ENCODE assay signal across 17 cellular contexts in genomic region chr14:54699087-54699530, GRCh38.
DNase-seq lines count a peak whose midpoint lies in the region; ATAC-seq and FAIRE-seq lines count a peak whose summit lies in the region.
"Had no signal": no experiment of that assay in that cellular context is flagged by ENCODE, and none has a peak within 500 bp of the region (broad histone marks: within the 10 kb centered on the region; RNA-seq: fewer than 3 reads in every experiment).

No MANE protein-coding gene starts in this region.

- peak; percentile 40 for DNase-seq in NCI-H82 (lab: John Stamatoyannopoulos, UW)
- DNase-seq in NCI-H82 treated with DMSO at 0.1 percent for 48 hours (lab: John Stamatoyannopoulos, UW; ENCODE audit: unreplicated experiment): no peak
- peak; percentile 46 for DNase-seq in glomerular visceral epithelial cell (ENCODE audit: extremely low spot score)
- peak; percentile 39 for DNase-seq in urothelium cell line (ENCODE audit: low spot score)
- DNase-seq in activated CD4-positive, CD25-positive, alpha-beta regulatory T cell treated with anti-CD3 and anti-CD28 coated beads, Interleukin-2, amount 50 U/mL, for 72 hours: no peak
- DNase-seq in Kasumi-1 (lab: John Stamatoyannopoulos, UW): no peak
- DNase-seq: activated naive CD8-positive, alpha-beta T cell treated with anti-CD3 and anti-CD28 coated beads, Interleukin-2, amount 10 ng/mL, durations not matched to agents 7 days and 5 days; DND-41; effector CD8-positive, alpha-beta T cell; NCI-H1105 treated with DMSO at 0.1 percent for 48 hours; nephron progenitor cell; NK-92 treated with Interleukin-12 subunit alpha and Interleukin-12 subunit beta, amount 100 ng/mL, for 24 hours; stimulated activated naive CD8-positive, alpha-beta T cell treated with anti-CD3 and anti-CD28 coated beads, Interleukin-15, Interleukin-2, amounts not matched to agents 100 U/mL and 50 U/mL, for 24 hours; SW 1271 had no signal

- no peaks in the 10 kb centered on the region for H3K9me3 ChIP-seq in muscle layer of duodenum (ENCODE audit: control insufficient read depth in 1 of 2, low read length in 2 of 2)
- H3K9me3 ChIP-seq: A549 had no signal

- no peak for ATAC-seq in HG03175 (IDR thresholded peaks at IDR 0.05; ENCODE audit: unreplicated experiment)
- ATAC-seq: stimulated activated naive CD8-positive, alpha-beta T cell treated with anti-CD3 and anti-CD28 coated beads, Interleukin-15, Interleukin-2, amounts not matched to agents 100 U/mL and 50 U/mL, for 24 hours had no signal

- peaks cover 0 to 10% of the 10 kb centered on the region in 2 donors for H3K4me1 ChIP-seq in muscle layer of duodenum (ENCODE audit: control insufficient read depth in 1 of 2, insufficient read depth in 2 of 2, low read length in 2 of 2)

- H3K27ac ChIP-seq in muscle layer of duodenum (ENCODE audit: low read length): peak overlapping the region; percentile 47
- H3K27ac ChIP-seq: A549 had no signal

- no peaks in the 10 kb centered on the region for H3K36me3 ChIP-seq in muscle layer of duodenum (ENCODE audit: control insufficient read depth in 1 of 2, insufficient read depth in 2 of 2, low read length in 2 of 2)

- H3K4me3 ChIP-seq in muscle layer of duodenum (ENCODE audit: low read depth in 1 of 2, low read length in 2 of 2): no peak overlapping the region
- H3K4me3 ChIP-seq: A549 had no signal

- no peak for FAIRE-seq in urothelium cell line (lab: Jason Lieb, UNC)
- FAIRE-seq: A549 had no signal

- H3K27me3 ChIP-seq in muscle layer of duodenum (ENCODE audit: low read depth, low read length): no peaks in the 10 kb centered on the region

Comparison
In these comparisons a context has a peak if more than half of its experiments do, and no peak if none do; other contexts are left out.
1. DNase-seq: peak in NCI-H82 (single experiment), glomerular visceral epithelial cell (single experiment) and urothelium cell line (single experiment); none in NCI-H82 treated with DMSO at 0.1 percent for 48 hours (single experiment), activated CD4-positive, CD25-positive, alpha-beta regulatory T cell treated with anti-CD3 and anti-CD28 coated beads, Interleukin-2, amount 50 U/mL, for 72 hours (single experiment) and Kasumi-1 (0 of 2).